1 cellular context compared by ENCODE assay signal in genomic region chr15:50828610-50829206, GRCh38.
TF ChIP-seq lines count a peak whose summit lies in the region.

No MANE protein-coding gene starts in this region.

TF ChIP-seq in K562, 482 proteins besides CTCF, POLR2A, EP300 and RAD21 (continued from another document and continues in another):
- TF ChIP-seq GTF3C2 (IDR thresholded peaks at IDR 0.05; ENCODE audit: borderline replicate concordance, extremely low read depth, insufficient read length) = no peak
- no peak for TF ChIP-seq ZNF324 (CRISPR knock-in tag; IDR thresholded peaks at IDR 0.05)
- no peak for TF ChIP-seq TAF9B (IDR thresholded peaks at IDR 0.05; ENCODE audit: partially characterized antibody)
- no peak for TF ChIP-seq ASH1L (IDR thresholded peaks at IDR 0.05; ENCODE audit: borderline replicate concordance, low read depth, partially characterized antibody)
- no peak for TF ChIP-seq FOXA1 (IDR thresholded peaks at IDR 0.05; ENCODE audit: borderline replicate concordance)
- TF ChIP-seq SAFB2 (IDR thresholded peaks at IDR 0.05; ENCODE audit: borderline replicate concordance, low read depth, low read length, severe bottlenecking) = no peak
- TF ChIP-seq CEBPB (tag; IDR thresholded peaks at IDR 0.05) = peak; percentile 99
- no peak for TF ChIP-seq PTRF (tag; IDR thresholded peaks at IDR 0.05)
- no peak for TF ChIP-seq ESRRA (IDR thresholded peaks at IDR 0.05; ENCODE audit: borderline replicate concordance, low read depth)
- TF ChIP-seq ZNF79 (CRISPR knock-in tag; IDR thresholded peaks at IDR 0.05; ENCODE audit: low read depth) = no peak
- peak; percentile 91 for TF ChIP-seq CEBPG (CRISPR knock-in tag; IDR thresholded peaks at IDR 0.05)
- peak; percentile 99 for TF ChIP-seq CEBPG (tag; conservative IDR thresholded peaks at IDR 0.05 in 1 of 2, IDR thresholded peaks at IDR 0.05 in 1 of 2)
- TF ChIP-seq RUNX1 (IDR thresholded peaks at IDR 0.05; ENCODE audit: low read depth) = no peak
- no peak for TF ChIP-seq DEAF1 (CRISPR knock-in tag; IDR thresholded peaks at IDR 0.05)
- no peak for TF ChIP-seq NELFE (IDR thresholded peaks at IDR 0.05; ENCODE audit: insufficient read depth, insufficient read length)
- no peak for TF ChIP-seq NCOA1 (IDR thresholded peaks at IDR 0.05; ENCODE audit: low read depth)
- no peak for TF ChIP-seq SMC3 (conservative IDR thresholded peaks at IDR 0.05; ENCODE audit: insufficient read depth, low read depth, low read length)
- no peak for TF ChIP-seq ARID2 (IDR thresholded peaks at IDR 0.05)
- no peak for TF ChIP-seq HNRNPUL1 (IDR thresholded peaks at IDR 0.05; ENCODE audit: low read length)
- TF ChIP-seq, protein P1, sequence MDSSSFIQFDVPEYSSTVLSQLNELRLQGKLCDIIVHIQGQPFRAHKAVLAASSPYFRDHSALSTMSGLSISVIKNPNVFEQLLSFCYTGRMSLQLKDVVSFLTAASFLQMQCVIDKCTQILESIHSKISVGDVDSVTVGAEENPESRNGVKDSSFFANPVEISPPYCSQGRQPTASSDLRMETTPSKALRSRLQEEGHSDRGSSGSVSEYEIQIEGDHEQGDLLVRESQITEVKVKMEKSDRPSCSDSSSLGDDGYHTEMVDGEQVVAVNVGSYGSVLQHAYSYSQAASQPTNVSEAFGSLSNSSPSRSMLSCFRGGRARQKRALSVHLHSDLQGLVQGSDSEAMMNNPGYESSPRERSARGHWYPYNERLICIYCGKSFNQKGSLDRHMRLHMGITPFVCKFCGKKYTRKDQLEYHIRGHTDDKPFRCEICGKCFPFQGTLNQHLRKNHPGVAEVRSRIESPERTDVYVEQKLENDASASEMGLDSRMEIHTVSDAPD (CRISPR knock-in tag; IDR thresholded peaks at IDR 0.05) = no peak
- TF ChIP-seq CSDE1 (IDR thresholded peaks at IDR 0.05) = no peak
- no peak for TF ChIP-seq MTA2 (IDR thresholded peaks at IDR 0.05; ENCODE audit: low read depth)
- no peak for TF ChIP-seq ZFPM2 (CRISPR knock-in tag; IDR thresholded peaks at IDR 0.05)
- no peak for TF ChIP-seq NFRKB (IDR thresholded peaks at IDR 0.05; ENCODE audit: low read depth)
- TF ChIP-seq MEF2A (IDR thresholded peaks at IDR 0.05; ENCODE audit: control insufficient read depth, low read depth, low read length) = no peak
- TF ChIP-seq, protein P2, sequence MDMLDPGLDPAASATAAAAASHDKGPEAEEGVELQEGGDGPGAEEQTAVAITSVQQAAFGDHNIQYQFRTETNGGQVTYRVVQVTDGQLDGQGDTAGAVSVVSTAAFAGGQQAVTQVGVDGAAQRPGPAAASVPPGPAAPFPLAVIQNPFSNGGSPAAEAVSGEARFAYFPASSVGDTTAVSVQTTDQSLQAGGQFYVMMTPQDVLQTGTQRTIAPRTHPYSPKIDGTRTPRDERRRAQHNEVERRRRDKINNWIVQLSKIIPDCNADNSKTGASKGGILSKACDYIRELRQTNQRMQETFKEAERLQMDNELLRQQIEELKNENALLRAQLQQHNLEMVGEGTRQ (CRISPR knock-in tag; IDR thresholded peaks at IDR 0.05) = no peak
- TF ChIP-seq ZNF140 (CRISPR knock-in tag; IDR thresholded peaks at IDR 0.05) = no peak
- TF ChIP-seq HBP1 (CRISPR knock-in tag; IDR thresholded peaks at IDR 0.05) = no peak
- TF ChIP-seq CTBP1 (IDR thresholded peaks at IDR 0.05; ENCODE audit: borderline replicate concordance) = peak; percentile 60; the same call in 1 of the 2 replicates
- no peak for TF ChIP-seq VEZF1 (CRISPR knock-in tag; IDR thresholded peaks at IDR 0.05)
- no peak for TF ChIP-seq FOXO4 (CRISPR knock-in tag; IDR thresholded peaks at IDR 0.05)
- TF ChIP-seq STAG1 (CRISPR knock-in tag; IDR thresholded peaks at IDR 0.05; ENCODE audit: borderline replicate concordance) = no peak
- no peak for TF ChIP-seq PCBP2 (IDR thresholded peaks at IDR 0.05; ENCODE audit: low read depth, low read length, poor library complexity, severe bottlenecking)
- TF ChIP-seq ZNF124 (CRISPR knock-in tag; IDR thresholded peaks at IDR 0.05) = no peak
- TF ChIP-seq ZNF695 (CRISPR knock-in tag; IDR thresholded peaks at IDR 0.05) = no peak
- TF ChIP-seq, protein P3, sequence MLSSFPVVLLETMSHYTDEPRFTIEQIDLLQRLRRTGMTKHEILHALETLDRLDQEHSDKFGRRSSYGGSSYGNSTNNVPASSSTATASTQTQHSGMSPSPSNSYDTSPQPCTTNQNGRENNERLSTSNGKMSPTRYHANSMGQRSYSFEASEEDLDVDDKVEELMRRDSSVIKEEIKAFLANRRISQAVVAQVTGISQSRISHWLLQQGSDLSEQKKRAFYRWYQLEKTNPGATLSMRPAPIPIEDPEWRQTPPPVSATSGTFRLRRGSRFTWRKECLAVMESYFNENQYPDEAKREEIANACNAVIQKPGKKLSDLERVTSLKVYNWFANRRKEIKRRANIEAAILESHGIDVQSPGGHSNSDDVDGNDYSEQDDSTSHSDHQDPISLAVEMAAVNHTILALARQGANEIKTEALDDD (IDR thresholded peaks at IDR 0.05) = peak; percentile 71
- TF ChIP-seq ZNF551 (CRISPR knock-in tag; IDR thresholded peaks at IDR 0.05) = no peak
- no peak for TF ChIP-seq NCOA4 (IDR thresholded peaks at IDR 0.05; ENCODE audit: partially characterized antibody)
- TF ChIP-seq RAD51 (IDR thresholded peaks at IDR 0.05; ENCODE audit: borderline replicate concordance, low read depth) = no peak
- no peak for TF ChIP-seq ETV1 (tag; conservative IDR thresholded peaks at IDR 0.05; ENCODE audit: low read depth)
- no peak for TF ChIP-seq TAL1 (IDR thresholded peaks at IDR 0.05)
- TF ChIP-seq RERE (CRISPR knock-in tag; IDR thresholded peaks at IDR 0.05; ENCODE audit: borderline replicate concordance) = no peak
- no peak for TF ChIP-seq HOXB6 (CRISPR knock-in tag; IDR thresholded peaks at IDR 0.05; ENCODE audit: borderline replicate concordance)
- no peak for TF ChIP-seq EHMT2 (IDR thresholded peaks at IDR 0.05)
- TF ChIP-seq STAT5B (CRISPR knock-in tag; IDR thresholded peaks at IDR 0.05) = no peak
- TF ChIP-seq HES1 (IDR thresholded peaks at IDR 0.05; ENCODE audit: low read depth) = no peak
- TF ChIP-seq MLLT1 (IDR thresholded peaks at IDR 0.05) = no peak; a peak in 1 of 4 replicates
